In the genomic region with DNA sequence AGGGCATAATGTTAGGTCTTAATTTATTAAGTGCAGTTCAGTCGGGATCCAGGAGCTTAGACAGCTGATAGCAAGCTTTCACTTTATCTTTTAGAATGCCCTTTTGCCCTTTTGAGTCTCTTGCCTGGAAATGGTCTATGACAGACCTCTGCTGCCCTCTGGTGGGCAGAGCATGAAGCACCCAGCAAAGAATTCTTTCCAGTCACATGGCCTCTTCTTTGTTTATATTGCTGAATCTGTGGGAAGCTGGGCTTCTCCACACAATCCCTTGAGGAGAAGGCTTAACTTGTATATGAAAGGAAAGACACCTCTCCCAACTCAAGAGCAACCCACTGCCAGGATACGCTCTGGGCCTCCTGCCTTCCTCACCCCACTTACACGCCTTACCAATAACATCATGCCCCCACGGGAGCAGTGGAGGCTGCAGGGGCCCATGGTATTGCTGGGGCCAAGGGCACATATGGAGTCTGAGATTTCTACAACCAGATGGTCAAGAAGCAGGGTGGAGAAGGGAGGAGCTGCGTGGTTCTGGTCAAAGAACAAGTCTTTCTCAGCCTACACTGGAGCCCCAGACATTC, we compare ENCODE assay signal across 8 cellular contexts. TPM values are rescaled to one million over a fixed set of nuclear protein-coding genes. Genes with fewer than 3 reads are reported as not detected.
DNase-seq lines count a peak whose midpoint lies in the region; ATAC-seq and TF ChIP-seq lines count a peak whose summit lies in the region.

No MANE protein-coding gene starts in this region.

- no peak overlapping the region for H3K4me2 ChIP-seq in PC-3 (ENCODE audit: low read length)

- H3K4me1 ChIP-seq in PC-3 (ENCODE audit: insufficient read depth, low read length): peaks cover 4% of the 10 kb centered on the region

- no peak overlapping the region for H3K4me3 ChIP-seq in PC-3 (ENCODE audit: low read length)

- H3K9me3 Mint-ChIP-seq in natural killer cell: no peaks in the 10 kb centered on the region

- CTCF ChIA-PET in PC-3 (lab: Charles Lee): interaction anchor here (0.6 to 1.7 kb wide), 12 partner anchors 9 to 398 kb away, joined by 3 to 11 read pairs (median 4); partner anchors contain the start of gene WFDC10A

- intact Hi-C loops in PC-3 (cut with micrococcal nuclease) (loop anchor here (1.0 to 10.0 kb wide), 5 partner anchors 179 to 452 kb away; partner anchors contain the start of gene SDC4), natural killer cell (cut with micrococcal nuclease) (loop anchor here (1.0 to 5.0 kb wide), 2 partner anchors 319 to 452 kb away; no protein-coding TSS in a partner anchor)

- no TSS peak for BruUV-seq in PC-3 (replicated peaks; lab: Mats Ljungman, UMichigan)

- H3K36me3 Mint-ChIP-seq in natural killer cell: no peaks in the 10 kb centered on the region

- no peaks in the 10 kb centered on the region for H4K20me1 ChIP-seq in PC-3 (ENCODE audit: low read length)

- TF ChIP-seq RAD21 in Ishikawa (IDR thresholded peaks at IDR 0.05; ENCODE audit: low read depth): peak; percentile 96

- H3K9me2 ChIP-seq in PC-3 (replicated peaks; ENCODE audit: low read length): no peaks in the 10 kb centered on the region

- no peaks in the 10 kb centered on the region for H3K27me3 ChIP-seq in PC-3 (ENCODE audit: low read length)

- H3K4me3 Mint-ChIP-seq in natural killer cell: no peak overlapping the region

- peak; percentile 81 for ATAC-seq in PC-3
- ATAC-seq in natural killer cell: peak; percentile 91 to 94 (median 94)
- no peak for ATAC-seq in HG02610 (IDR thresholded peaks at IDR 0.05; ENCODE audit: unreplicated experiment)

- TF ChIP-seq CTCF in PC-3 (conservative IDR thresholded peaks at IDR 0.05; ENCODE audit: low read depth, low read length) (peak; percentile 99), natural killer cell (IDR thresholded peaks at IDR 0.05) (peak; percentile 94)

- peak overlapping the region; percentile 52 for H2AFZ ChIP-seq in PC-3 (ENCODE audit: low read length)

- no peak for TF ChIP-seq EP300 in Ishikawa (IDR thresholded peaks at IDR 0.05; ENCODE audit: borderline replicate concordance)

- H3K4me1 Mint-ChIP-seq in natural killer cell: peaks cover 3 to 4% of the 10 kb centered on the region in 2 donors

- no peak overlapping the region for H3K27ac ChIP-seq in PC-3 (ENCODE audit: low read length)

- H3K27me3 Mint-ChIP-seq in natural killer cell (ENCODE audit: low read depth in 2 of 2): peaks cover 7 to 19% of the 10 kb centered on the region in 2 donors

- POLR2A ChIA-PET in PC-3 (lab: Charles Lee; ENCODE audit: unreplicated experiment): interaction anchor here (0.6 kb wide), 3 partner anchors 312 to 886 kb away, joined by 3 to 4 read pairs (median 3); partner anchors contain the start of gene YWHAB

- no peaks in the 10 kb centered on the region for H3F3A ChIP-seq in PC-3 (ENCODE audit: low read length, unreplicated experiment)

- no peaks in the 10 kb centered on the region for H3K79me2 ChIP-seq in PC-3 (ENCODE audit: low read length)

- DNase-seq in DMS 273 treated with DMSO at 0.1 percent for 48 hours (lab: John Stamatoyannopoulos, UW) (peak; percentile 50), PC-3 (peak; percentile 92), activated T-cell treated with anti-CD3 and anti-CD28 coated beads for 4 hours (peak; percentile 76), fibroblast of gingiva (ENCODE audit: low read depth) (peak; percentile 62), natural killer cell (peak; percentile 78)
- DNase-seq in stimulated activated CD8-positive, alpha-beta memory T cell treated with anti-CD3 and anti-CD28 coated beads, Interleukin-7, amount 100 ng/mL, for 48 hours (ENCODE audit: extremely low read depth in 1 of 2, low read depth in 1 of 2): peak; percentile 41 to 44

- H3K9me3 ChIP-seq in PC-3 (ENCODE audit: low read length): no peaks in the 10 kb centered on the region

- no peak overlapping the region for H3K27ac Mint-ChIP-seq in natural killer cell

- H3K36me3 ChIP-seq in PC-3 (ENCODE audit: low read depth, low read length): no peaks in the 10 kb centered on the region

- H3K9ac ChIP-seq in PC-3 (ENCODE audit: low read length): peak overlapping the region; percentile 5; the same call in 1 of the 2 replicates

TF ChIP-seq in Ishikawa, 13 proteins besides CTCF, POLR2A, EP300 and RAD21:
- TF ChIP-seq CREB1 (IDR thresholded peaks at IDR 0.05; ENCODE audit: low read depth): no peak
- TF ChIP-seq USF1 (IDR thresholded peaks at IDR 0.05): peak; percentile 89

RNA-seq across cellular contexts. Expression of gene WFDC3, which starts 20.4 kb away (rescaled TPM):
- total RNA-seq in PC-3 (2014; rRNA removed) (3.0 and 6.0 TPM in 2 replicates), natural killer cell (not detected)

RNA-seq across cellular contexts. Expression of gene DNTTIP1, which starts 20.5 kb away (rescaled TPM):
- total RNA-seq in PC-3 (2014; rRNA removed) (187 and 194 TPM in 2 replicates), natural killer cell (10 to 100 TPM; 11.3 to 15.5 (median 13.9) TPM)

RNA-seq across cellular contexts. Expression of gene UBE2C, which starts 41.2 kb away (rescaled TPM):
- total RNA-seq in PC-3 (2014; rRNA removed) (251 and 304 TPM in 2 replicates), natural killer cell (1 to 10 TPM in 1 of 3 donors, under 1 TPM in 1, not detected in 1; 0.54 to 3.2 TPM)

RNA-seq across cellular contexts. Expression of gene SPINT4, which starts 49.1 kb away (rescaled TPM):
- total RNA-seq in PC-3 (2014; rRNA removed): not detected in 2 replicates
- not detected for total RNA-seq in natural killer cell

RNA-seq across cellular contexts. Expression of gene TNNC2, which starts 55.8 kb away (rescaled TPM):
- not detected in 2 replicates for total RNA-seq in PC-3 (2014; rRNA removed)
- 1 to 10 TPM in 1 of 3 donors, under 1 TPM in 1, not detected in 1; 0.93 to 1.5 TPM for total RNA-seq in natural killer cell

Comparison
In these comparisons a context has a peak if more than half of its experiments do, and no peak if none do; other contexts are left out.
1. RNA of gene DNTTIP1, which starts 20.5 kb away (total RNA-seq): 187 to 194 TPM in PC-3; 11.3 to 15.5 TPM in natural killer cell; every median in the first group is over 10 times any median in the second.
2. RNA of gene UBE2C, which starts 41.2 kb away (total RNA-seq): 251 to 304 TPM in PC-3; 0.54 to 3.2 TPM in natural killer cell; every median in the first group is over 10 times any median in the second.
3. Peak in every context shown above with its lines, with median percentiles within 50 percentile points of each other: DNase-seq.